8 cellular contexts compared by ENCODE assay signal in the genomic region with DNA sequence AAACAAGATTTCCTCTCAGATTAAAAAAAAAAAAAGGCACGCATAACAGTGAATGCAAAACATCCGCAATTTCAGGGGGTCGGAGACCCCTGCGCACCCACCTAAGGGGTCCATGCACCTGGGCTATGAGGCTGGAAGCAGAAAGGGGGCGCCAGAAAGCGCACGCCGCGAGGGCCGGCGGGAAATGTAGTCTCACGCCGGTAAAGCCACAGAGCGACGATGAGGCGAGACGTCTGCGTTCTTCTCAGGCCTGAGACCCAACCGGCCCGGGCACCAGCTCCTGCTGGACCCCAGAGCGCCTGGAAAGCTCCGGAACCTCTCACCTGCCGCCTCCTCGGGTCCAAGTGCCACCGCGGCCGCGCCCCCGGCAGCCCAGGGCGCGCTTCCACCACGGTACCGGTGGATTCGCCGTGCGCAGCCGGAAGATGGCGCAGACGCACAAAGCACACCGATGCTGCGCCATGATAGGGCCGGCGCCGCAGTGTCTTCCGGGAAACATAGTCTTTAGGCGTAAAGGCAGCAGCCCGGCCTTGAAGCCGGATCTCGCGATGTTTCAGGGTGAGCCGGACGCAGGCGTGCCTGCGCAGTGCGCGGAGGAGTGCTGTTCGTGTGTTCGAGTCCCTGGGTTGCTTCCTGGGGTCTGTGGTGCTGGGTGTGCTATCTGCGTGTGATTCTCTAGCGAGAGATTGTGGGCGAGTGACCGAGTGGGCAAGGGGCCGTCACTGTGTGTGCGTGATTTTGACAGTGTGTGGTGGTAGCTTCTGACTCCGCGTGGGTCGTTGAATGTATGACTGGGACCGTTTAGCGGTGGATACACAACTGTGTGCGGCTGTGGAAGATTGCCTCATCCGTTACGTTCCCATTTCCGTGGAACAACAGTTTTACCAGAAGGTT. TPM values are rescaled to one million over a fixed set of nuclear protein-coding genes. Genes with fewer than 3 reads are reported as not detected.
A peak's percentile ranks its signal among the peaks of the same experiment; 100 is the strongest.
DNase-seq lines count a peak whose midpoint lies in the region; ATAC-seq lines count a peak whose summit lies in the region.

A gene (minus strand): TSS at position 416 of the 894 bp plus-strand sequence. CDS start 1,782 bp downstream, outside the sequence.

- peak within 1 kb of the TSS in 1 of 2 experiments; percentile 53 for H3K23ac ChIP-seq in mesenchymal stem cell (ENCODE audit: low read length in 2 of 2)

- H2BK12ac ChIP-seq in mesenchymal stem cell (ENCODE audit: low read length in 2 of 2): peak within 1 kb of the TSS in 1 of 2 experiments; percentile 67

- H3K4me1 ChIP-seq in endocrine pancreas (ENCODE audit: control insufficient read depth, insufficient read depth, low read length) (no peaks in the 10 kb centered on the region), mesenchymal stem cell (ENCODE audit: control insufficient read depth, insufficient read depth, low read depth, low read length) (peaks cover 3% of the 10 kb centered on the region)

- peak within 1 kb of the TSS; percentile 98 for H4K91ac ChIP-seq in mesenchymal stem cell (ENCODE audit: low read length)

- H3K14ac ChIP-seq in mesenchymal stem cell (ENCODE audit: low read length in 2 of 2): peak within 1 kb of the TSS in 1 of 2 experiments; percentile 98

- DNase-seq in AG08395 (ENCODE audit: low spot score) (peak; percentile 97), NCI-H510A treated with DMSO at 0.1 percent for 48 hours (lab: John Stamatoyannopoulos, UW) (peak; percentile 82), mesenchymal stem cell (peak; percentile 96)
- DNase-seq in activated CD8-positive, alpha-beta memory T cell treated with anti-CD3 and anti-CD28 coated beads for 4 hours (ENCODE audit: low read depth in 2 of 2): peak; percentile 80 to 90
- DNase-seq in stimulated activated CD8-positive, alpha-beta memory T cell treated with anti-CD3 and anti-CD28 coated beads, Interleukin-12 subunit alpha, Interleukin-12 subunit beta, amount 100 ng/mL, for 24 hours (ENCODE audit: extremely low read depth): peak; percentile 76

- WGBS in mesenchymal stem cell: under 1% methylated on average over 73 of the region's 73 CpGs

- H3K27me3 ChIP-seq in endocrine pancreas (ENCODE audit: control insufficient read depth, insufficient read depth, low read length) (no peaks in the 10 kb centered on the region), mesenchymal stem cell (ENCODE audit: control insufficient read depth in 1 of 2, insufficient read depth in 1 of 2, low read length in 2 of 2) (no peaks in the 10 kb centered on the region)

- H3K9ac ChIP-seq in endocrine pancreas (ENCODE audit: control insufficient read depth, insufficient read depth, low read length) (peak within 1 kb of the TSS; percentile 77), mesenchymal stem cell (ENCODE audit: low read length) (peak within 1 kb of the TSS; percentile 94)

- H3K4me3 ChIP-seq in endocrine pancreas (ENCODE audit: control insufficient read depth, insufficient read depth, low read length) (peak within 1 kb of the TSS; percentile 79), mesenchymal stem cell (ENCODE audit: insufficient read depth in 1 of 2, low read depth in 1 of 2, low read length in 2 of 2) (peak within 1 kb of the TSS; percentile 81 to 86)

- H3K4ac ChIP-seq in mesenchymal stem cell (ENCODE audit: low read depth in 1 of 2, low read length in 2 of 2): peak within 1 kb of the TSS; percentile 94 to 99

- peak within 1 kb of the TSS; percentile 97 to 98 for H3K18ac ChIP-seq in mesenchymal stem cell (ENCODE audit: low read depth in 1 of 2, low read length in 2 of 2)

- peaks cover 1% of the 10 kb centered on the region for H3K9me3 ChIP-seq in endocrine pancreas (ENCODE audit: control insufficient read depth, low read length)
- H3K9me3 ChIP-seq in mesenchymal stem cell (ENCODE audit: control insufficient read depth, low read length): peaks cover 30% of the 10 kb centered on the region

- ATAC-seq in GM18870 (IDR thresholded peaks at IDR 0.05; ENCODE audit: unreplicated experiment): peak; percentile 64
- ATAC-seq in HG03175 (IDR thresholded peaks at IDR 0.05; ENCODE audit: unreplicated experiment): peak; percentile 93

- H3K36me3 ChIP-seq in endocrine pancreas (ENCODE audit: control insufficient read depth, insufficient read depth, low read length): peaks cover 16% of the 10 kb centered on the region
- H3K36me3 ChIP-seq in mesenchymal stem cell (ENCODE audit: control insufficient read depth in 1 of 2, insufficient read depth in 2 of 2, low read depth in 1 of 2, low read length in 2 of 2): peaks cover 28 to 30% of the 10 kb centered on the region in 2 experiments

- H2BK120ac ChIP-seq in mesenchymal stem cell (ENCODE audit: low read depth, low read length): peak within 1 kb of the TSS; percentile 96

- H2AFZ ChIP-seq in mesenchymal stem cell (ENCODE audit: low read depth, low read length): peak within 1 kb of the TSS; percentile 98

- peak within 1 kb of the TSS; percentile 93 for H2BK15ac ChIP-seq in mesenchymal stem cell (ENCODE audit: low read depth, poor library complexity, severe bottlenecking)

- H3K4me2 ChIP-seq in mesenchymal stem cell (ENCODE audit: low read length, poor library complexity, severe bottlenecking): peak within 1 kb of the TSS; percentile 76

- H2AK5ac ChIP-seq in mesenchymal stem cell (ENCODE audit: low read length, severe bottlenecking): no peak within 1 kb of the TSS

- peak within 1 kb of the TSS; percentile 95 for H2BK5ac ChIP-seq in mesenchymal stem cell (ENCODE audit: low read depth, low read length, poor library complexity, severe bottlenecking)

- H3K27ac ChIP-seq in mesenchymal stem cell (ENCODE audit: low read length, poor library complexity, severe bottlenecking): peak within 1 kb of the TSS; percentile 85

- peaks cover 16% of the 10 kb centered on the region for H3K79me1 ChIP-seq in mesenchymal stem cell (replicated peaks; ENCODE audit: low read length, poor library complexity, severe bottlenecking)

- peak within 1 kb of the TSS; percentile 100 for H4K8ac ChIP-seq in mesenchymal stem cell (ENCODE audit: low read length)

RNA-seq across cellular contexts. Expression of the gene that starts here (rescaled TPM):
- 2.5 TPM for polyA plus RNA-seq in mesenchymal stem cell (2013, experiment 1 of 2)
- polyA plus RNA-seq in mesenchymal stem cell (2013, experiment 2 of 2): 2.6 TPM

Comparison
In these comparisons a context has a peak if more than half of its experiments do, and no peak if none do; other contexts are left out.
1. Peak in every context shown above with its lines: DNase-seq, ATAC-seq, H3K4me3 ChIP-seq and H3K27ac ChIP-seq.